In genomic region chr16:85057948-85058347, GRCh38 we compare ENCODE assay signal across 15 cellular contexts. TPM values are rescaled to one million over a fixed set of nuclear protein-coding genes. Genes with fewer than 3 reads are reported as not detected.
A peak's percentile ranks its signal among the peaks of the same experiment; 100 is the strongest.
DNase-seq lines count a peak whose midpoint lies in the region; ATAC-seq and TF ChIP-seq lines count a peak whose summit lies in the region.
"Had no signal": no experiment of that assay in that cellular context is flagged by ENCODE, and none has a peak within 500 bp of the region (broad histone marks: within the 10 kb centered on the region; RNA-seq: fewer than 3 reads in every experiment).

No MANE protein-coding gene starts in this region.

- no CpG with 5 or more reads among the region's 7 CpGs for WGBS in neuronal stem cell (ENCODE audit: extremely low coverage in 2 of 2, insufficient read length in 2 of 2, insufficient replicate concordance in 1 of 2), 2 donors

- H3K4me3 Mint-ChIP-seq in activated naive CD8-positive, alpha-beta T cell treated with anti-CD3 and anti-CD28 coated beads, Interleukin-2, amount 10 ng/mL, durations not matched to agents 7 days and 5 days = no peak overlapping the region
- H3K4me3 Mint-ChIP-seq in memory B cell = peak overlapping the region; percentile 12

- H2BK12ac ChIP-seq in neuronal stem cell (ENCODE audit: low read length) = no peak overlapping the region

- H3K27me3 Mint-ChIP-seq in activated naive CD8-positive, alpha-beta T cell treated with anti-CD3 and anti-CD28 coated beads, Interleukin-2, amount 10 ng/mL, durations not matched to agents 7 days and 5 days = no peaks in the 10 kb centered on the region
- H3K27me3 Mint-ChIP-seq in memory B cell = peaks cover 3% of the 10 kb centered on the region

- H3K27me3 ChIP-seq in osteoblast (ENCODE audit: insufficient read depth, low read length) (no peaks in the 10 kb centered on the region), neuronal stem cell (ENCODE audit: control insufficient read depth in 3 of 3, insufficient read depth in 3 of 3, low read depth in 1 of 3, low read length in 3 of 3) (no peaks in the 10 kb centered on the region)
- H3K27me3 ChIP-seq: tibial nerve had no signal

- peaks cover 14% of the 10 kb centered on the region for H3K79me2 ChIP-seq in osteoblast (ENCODE audit: insufficient read depth, low read length)

- in situ Hi-C loops in G401 (cut with HindIII; ENCODE audit: low sequenced_read_pairs) = no loop called here

- no peak overlapping the region for H3K4ac ChIP-seq in neuronal stem cell (ENCODE audit: low read length)

- no peak overlapping the region for H3K18ac ChIP-seq in neuronal stem cell (ENCODE audit: low read length)

- H3K9me3 Mint-ChIP-seq in activated naive CD8-positive, alpha-beta T cell treated with anti-CD3 and anti-CD28 coated beads, Interleukin-2, amount 10 ng/mL, durations not matched to agents 7 days and 5 days = no peaks in the 10 kb centered on the region
- H3K9me3 Mint-ChIP-seq in memory B cell = no peaks in the 10 kb centered on the region
- H3K9me3 Mint-ChIP-seq: activated T-helper 2 cell treated with anti-CD3 and anti-CD28 coated beads, Interferon-gamma antibody, Interleukin-2, Interleukin-4, amounts not matched to agents 10 μg/mL and 5 μg/mL and 100 μg/mL, durations not matched to agents 14 hours and 24 hours and 36 hours had no signal

- no peaks in the 10 kb centered on the region for H3K79me1 ChIP-seq in neuronal stem cell (ENCODE audit: low read depth, low read length)

- no peak overlapping the region for H2BK5ac ChIP-seq in neuronal stem cell (ENCODE audit: low read length)

- H2BK15ac ChIP-seq in neuronal stem cell (ENCODE audit: low read length) = no peak overlapping the region

- H2AFZ ChIP-seq in osteoblast (ENCODE audit: low read length) (no peak overlapping the region), neuronal stem cell (ENCODE audit: low read length) (no peak overlapping the region)

- no peak overlapping the region for H3K4me2 ChIP-seq in osteoblast (ENCODE audit: insufficient read depth, low read length)
- H3K4me2 ChIP-seq in neuronal stem cell (ENCODE audit: insufficient read depth, low read length, poor library complexity, severe bottlenecking) = no peak overlapping the region

- DNase-seq in G401 (ENCODE audit: low spot score) = peak; percentile 83
- DNase-seq in NCI-H128 (lab: John Stamatoyannopoulos, UW; ENCODE audit: unreplicated experiment) = peak; percentile 57
- no peak for DNase-seq in activated naive CD8-positive, alpha-beta T cell treated with anti-CD3 and anti-CD28 coated beads, Interleukin-2, amount 10 ng/mL, durations not matched to agents 7 days and 5 days
- DNase-seq in memory B cell (ENCODE audit: low spot score in 2 of 2) = no peak
- no peak for DNase-seq in osteoblast (ENCODE audit: insufficient read length, low spot score, missing footprints)
- DNase-seq in neuronal stem cell (ENCODE audit: low spot score) = no peak
- DNase-seq: activated CD4-positive, CD25-positive, alpha-beta regulatory T cell treated with anti-CD3 and anti-CD28 coated beads, Interleukin-2, amount 50 U/mL, for 72 hours; lower lobe of right lung; NCI-H1105 treated with DMSO at 0.1 percent for 48 hours; occipital lobe had no signal

- H3K4me3 ChIP-seq in osteoblast (ENCODE audit: insufficient read depth, low read length) = no peak overlapping the region
- H3K4me3 ChIP-seq in neuronal stem cell (ENCODE audit: low read length in 2 of 2) = no peak overlapping the region
- H3K4me3 ChIP-seq: lower lobe of right lung, tibial nerve had no signal

- H3K27ac Mint-ChIP-seq in activated naive CD8-positive, alpha-beta T cell treated with anti-CD3 and anti-CD28 coated beads, Interleukin-2, amount 10 ng/mL, durations not matched to agents 7 days and 5 days = peak overlapping the region; percentile 51
- H3K27ac Mint-ChIP-seq in memory B cell = peak overlapping the region; percentile 42
- H3K27ac Mint-ChIP-seq: activated T-helper 2 cell treated with anti-CD3 and anti-CD28 coated beads, Interferon-gamma antibody, Interleukin-2, Interleukin-4, amounts not matched to agents 10 μg/mL and 5 μg/mL and 100 μg/mL, durations not matched to agents 14 hours and 24 hours and 36 hours had no signal

- ATAC-seq in activated naive CD8-positive, alpha-beta T cell treated with anti-CD3 and anti-CD28 coated beads, Interleukin-2, amount 10 ng/mL, durations not matched to agents 7 days and 5 days (ENCODE audit: low read depth) = no peak
- ATAC-seq in memory B cell (ENCODE audit: low read depth) (peak; percentile 28), HG02970 (IDR thresholded peaks at IDR 0.05; ENCODE audit: low FRiP score, unreplicated experiment) (no peak)
- ATAC-seq: lower lobe of right lung had no signal

- H3K9me3 ChIP-seq in osteoblast (ENCODE audit: low read depth, low read length) = no peaks in the 10 kb centered on the region
- H3K9me3 ChIP-seq in neuronal stem cell (replicated peaks in 1 of 2; ENCODE audit: control insufficient read depth in 2 of 2, insufficient read depth in 1 of 2, low read depth in 1 of 2, low read length in 2 of 2) = no peaks in the 10 kb centered on the region
- H3K9me3 ChIP-seq: lower lobe of right lung, tibial nerve had no signal

- H4K20me1 ChIP-seq in osteoblast (ENCODE audit: insufficient read depth, low read length) = peaks cover 23% of the 10 kb centered on the region

- H2AK5ac ChIP-seq in neuronal stem cell (ENCODE audit: low read depth, low read length) = no peak overlapping the region

- H3K4me1 Mint-ChIP-seq in activated naive CD8-positive, alpha-beta T cell treated with anti-CD3 and anti-CD28 coated beads, Interleukin-2, amount 10 ng/mL, durations not matched to agents 7 days and 5 days = peaks cover 34% of the 10 kb centered on the region
- H3K4me1 Mint-ChIP-seq in memory B cell = peaks cover 40% of the 10 kb centered on the region

- no peak for TF ChIP-seq CTCF in osteoblast (IDR thresholded peaks at IDR 0.05; ENCODE audit: extremely low read depth, low read depth, low read length)

- no peak overlapping the region for H3K9ac ChIP-seq in neuronal stem cell (ENCODE audit: low read depth, low read length, poor library complexity)

- H3K36me3 Mint-ChIP-seq in activated naive CD8-positive, alpha-beta T cell treated with anti-CD3 and anti-CD28 coated beads, Interleukin-2, amount 10 ng/mL, durations not matched to agents 7 days and 5 days = no peaks in the 10 kb centered on the region
- H3K36me3 Mint-ChIP-seq in memory B cell = no peaks in the 10 kb centered on the region

- H2BK120ac ChIP-seq in neuronal stem cell (ENCODE audit: low read depth, low read length) = no peak overlapping the region

- H3K14ac ChIP-seq in neuronal stem cell (ENCODE audit: low read length) = no peak overlapping the region

- peaks cover 8% of the 10 kb centered on the region for H3K36me3 ChIP-seq in osteoblast (ENCODE audit: insufficient read depth, low read length)
- no peaks in the 10 kb centered on the region for H3K36me3 ChIP-seq in neuronal stem cell (replicated peaks in 1 of 2; ENCODE audit: control insufficient read depth in 2 of 2, insufficient read depth in 2 of 2, low read length in 2 of 2)
- H3K36me3 ChIP-seq: tibial nerve had no signal

- peaks cover 20% of the 10 kb centered on the region for H3K4me1 ChIP-seq in osteoblast (ENCODE audit: insufficient read depth, low read length)
- peaks cover 10 to 12% of the 10 kb centered on the region in 2 donors for H3K4me1 ChIP-seq in neuronal stem cell (ENCODE audit: control insufficient read depth in 2 of 2, insufficient read depth in 1 of 2, low read depth in 1 of 2, low read length in 2 of 2)

- H4K91ac ChIP-seq in neuronal stem cell (ENCODE audit: low read depth, low read length, poor library complexity) = no peak overlapping the region

- H3K27ac ChIP-seq in osteoblast (ENCODE audit: low read depth, low read length) = no peak overlapping the region
- H3K27ac ChIP-seq in neuronal stem cell (replicated peaks; ENCODE audit: low read length) = no peak overlapping the region
- H3K27ac ChIP-seq: epithelial cell of prostate, lower lobe of right lung, tibial nerve had no signal

- POLR2A ChIA-PET in activated naive CD8-positive, alpha-beta T cell treated with anti-CD3 and anti-CD28 coated beads, Interleukin-2, amount 10 ng/mL, durations not matched to agents 7 days and 5 days (lab: Charles Lee) = interaction anchor here (0.7 kb wide), 1 partner anchor 214 kb away, joined by 3 read pairs; no protein-coding TSS in a partner anchor

- H4K8ac ChIP-seq in neuronal stem cell (ENCODE audit: low read depth, low read length) = no peak overlapping the region

- no peak overlapping the region for H3K23ac ChIP-seq in neuronal stem cell (ENCODE audit: low read depth, low read length, poor library complexity)

RNA-seq across cellular contexts. Expression of gene KIAA0513, which starts 30.4 kb away (rescaled TPM):
- total RNA-seq in G401 (2014; rRNA removed; shearing (Covaris generic)) = 5.5 and 10.5 TPM in 2 replicates
- total RNA-seq in activated naive CD8-positive, alpha-beta T cell treated with anti-CD3 and anti-CD28 coated beads, Interleukin-2, amount 10 ng/mL, durations not matched to agents 7 days and 5 days = 10 to 100 TPM; 11.6 to 13.9 TPM
- total RNA-seq in osteoblast = 34.5 and 35.1 TPM in 2 replicates
- 4.4 TPM for polyA plus RNA-seq in neuronal stem cell (2013, experiment 1 of 2)
- 5.5 TPM for polyA plus RNA-seq in neuronal stem cell (2013, experiment 2 of 2)

RNA-seq across cellular contexts. Expression of gene ZDHHC7, which starts 46.6 kb away (rescaled TPM):
- total RNA-seq in G401 (2014; rRNA removed; shearing (Covaris generic)) = 32.9 and 46.2 TPM in 2 replicates
- 10 to 100 TPM; 30.5 to 33.7 TPM for total RNA-seq in activated naive CD8-positive, alpha-beta T cell treated with anti-CD3 and anti-CD28 coated beads, Interleukin-2, amount 10 ng/mL, durations not matched to agents 7 days and 5 days
- 134 and 139 TPM in 2 replicates for total RNA-seq in osteoblast
- polyA plus RNA-seq in neuronal stem cell (2013, experiment 1 of 2) = 32.5 TPM
- 32.9 TPM for polyA plus RNA-seq in neuronal stem cell (2013, experiment 2 of 2)

RNA-seq across cellular contexts. Expression of gene CIBAR2, which starts 54.3 kb away (rescaled TPM):
- total RNA-seq in G401 (2014; rRNA removed; shearing (Covaris generic)) = 0.37 and 0.51 TPM in 2 replicates
- not detected for total RNA-seq in activated naive CD8-positive, alpha-beta T cell treated with anti-CD3 and anti-CD28 coated beads, Interleukin-2, amount 10 ng/mL, durations not matched to agents 7 days and 5 days
- total RNA-seq in osteoblast = under 0.01 TPM in 1 of 2 replicates, not detected in the other
- 0.45 TPM for polyA plus RNA-seq in neuronal stem cell (2013, experiment 1 of 2)
- polyA plus RNA-seq in neuronal stem cell (2013, experiment 2 of 2) = 0.51 TPM
- total RNA-seq: activated T-helper 2 cell treated with anti-CD3 and anti-CD28 coated beads, Interferon-gamma antibody, Interleukin-2, Interleukin-4, amounts not matched to agents 10 μg/mL and 5 μg/mL and 100 μg/mL, durations not matched to agents 14 hours and 24 hours and 36 hours; bronchial epithelial cell; occipital lobe; tibial nerve had no signal

Comparison
In these comparisons a context has a peak if more than half of its experiments do, and no peak if none do; other contexts are left out.
1. DNase-seq: peak in G401 (single experiment) and NCI-H128 (single experiment); none in activated naive CD8-positive, alpha-beta T cell treated with anti-CD3 and anti-CD28 coated beads, Interleukin-2, amount 10 ng/mL, durations not matched to agents 7 days and 5 days (single experiment), memory B cell (0 of 2), osteoblast (single experiment) and neuronal stem cell (single experiment).